ENCODE assay signal across 16 cellular contexts in the genomic region with DNA sequence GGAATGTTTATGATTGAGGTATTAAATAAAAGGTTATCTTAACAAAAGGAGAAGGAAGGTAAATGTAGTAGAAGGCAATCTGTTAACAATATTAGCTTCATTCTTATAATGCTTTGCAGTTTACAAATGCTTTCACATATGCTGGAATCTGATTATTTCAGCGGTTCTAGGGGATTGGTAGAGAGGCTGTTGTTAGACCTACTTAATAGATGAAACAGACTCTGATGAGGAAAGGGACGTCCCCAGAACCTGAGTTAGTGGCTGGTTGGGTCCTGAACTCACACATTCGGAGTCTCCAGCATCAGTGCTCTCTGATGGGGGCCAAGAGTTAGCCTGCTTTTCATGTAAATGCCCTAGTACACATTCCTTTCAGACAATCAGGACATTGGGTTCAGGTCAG.
DNase-seq lines count a peak whose midpoint lies in the region; ATAC-seq, FAIRE-seq and TF ChIP-seq lines count a peak whose summit lies in the region.
"Had no signal": no experiment of that assay in that cellular context is flagged by ENCODE, and none has a peak within 500 bp of the region (broad histone marks: within the 10 kb centered on the region; RNA-seq: fewer than 3 reads in every experiment).

No MANE protein-coding gene starts in this region.

- no peak overlapping the region for H3K4me3 Mint-ChIP-seq in activated B cell treated with CpG ODN at 0.5 μM for 24 hours
- H3K4me3 Mint-ChIP-seq in activated CD8-positive, alpha-beta memory T cell treated with anti-CD3 and anti-CD28 coated beads, Interleukin-2, amount 10 ng/mL, durations not matched to agents 7 days and 5 days = no peak overlapping the region
- H3K4me3 Mint-ChIP-seq: CD4-positive, CD25-positive, alpha-beta regulatory T cell had no signal

- TF ChIP-seq CTCF in activated B cell treated with CpG ODN at 0.5 μM for 24 hours (IDR thresholded peaks at IDR 0.05) = no peak

- peaks cover 29% of the 10 kb centered on the region for H3K4me1 Mint-ChIP-seq in activated B cell treated with CpG ODN at 0.5 μM for 24 hours
- peaks cover 4% of the 10 kb centered on the region for H3K4me1 Mint-ChIP-seq in activated CD8-positive, alpha-beta memory T cell treated with anti-CD3 and anti-CD28 coated beads, Interleukin-2, amount 10 ng/mL, durations not matched to agents 7 days and 5 days

- POLR2A ChIA-PET in activated B cell treated with CpG ODN at 0.5 μM for 24 hours (lab: Charles Lee) = interaction anchor here (1.6 to 2.5 kb wide), 2 partner anchors 196 to 198 kb away, joined by 6 to 17 read pairs; no protein-coding TSS in a partner anchor

- FAIRE-seq in GM19239 (lab: Jason Lieb, UNC) = peak; percentile 73
- FAIRE-seq: G401.6, GM12892, H54 had no signal

- peak overlapping the region; percentile 20 for H3K27ac Mint-ChIP-seq in activated B cell treated with CpG ODN at 0.5 μM for 24 hours
- no peak overlapping the region for H3K27ac Mint-ChIP-seq in activated CD8-positive, alpha-beta memory T cell treated with anti-CD3 and anti-CD28 coated beads, Interleukin-2, amount 10 ng/mL, durations not matched to agents 7 days and 5 days

- no peaks in the 10 kb centered on the region for H3K27me3 Mint-ChIP-seq in activated B cell treated with CpG ODN at 0.5 μM for 24 hours
- no peaks in the 10 kb centered on the region for H3K27me3 Mint-ChIP-seq in activated CD8-positive, alpha-beta memory T cell treated with anti-CD3 and anti-CD28 coated beads, Interleukin-2, amount 10 ng/mL, durations not matched to agents 7 days and 5 days
- H3K27me3 Mint-ChIP-seq: CD4-positive, CD25-positive, alpha-beta regulatory T cell had no signal

- DNase-seq in GM19239 (ENCODE audit: insufficient read length, low spot score) (no peak), activated B cell treated with CpG ODN at 0.5 μM for 24 hours (no peak), iris pigment epithelial cell (ENCODE audit: low read depth) (peak; percentile 10), amniotic stem cell (lab: John Stamatoyannopoulos, UW) (no peak)
- DNase-seq in activated CD8-positive, alpha-beta memory T cell treated with anti-CD3 and anti-CD28 coated beads, Interleukin-2, amount 10 ng/mL, durations not matched to agents 7 days and 5 days = no peak
- DNase-seq: ACHN; Calu3; CD4-positive, CD25-positive, alpha-beta regulatory T cell; DMS79; EL; GM23248 had no signal

- ATAC-seq in activated B cell treated with CpG ODN at 0.5 μM for 24 hours (ENCODE audit: low read depth) (no peak), GM18867 (IDR thresholded peaks at IDR 0.05; ENCODE audit: unreplicated experiment) (no peak), GM18868 (IDR thresholded peaks at IDR 0.05; ENCODE audit: unreplicated experiment) (no peak)
- no peak for ATAC-seq in activated CD8-positive, alpha-beta memory T cell treated with anti-CD3 and anti-CD28 coated beads, Interleukin-2, amount 10 ng/mL, durations not matched to agents 7 days and 5 days

- CTCF ChIA-PET in activated B cell treated with CpG ODN at 0.5 μM for 24 hours (lab: Charles Lee) = no interaction called here
- CTCF ChIA-PET in activated CD8-positive, alpha-beta memory T cell treated with anti-CD3 and anti-CD28 coated beads, Interleukin-2, amount 10 ng/mL, durations not matched to agents 7 days and 5 days (lab: Charles Lee) = interaction anchor here (0.9 kb wide), 1 partner anchor 16 kb away, joined by 3 read pairs; no protein-coding TSS in a partner anchor

- H3K9me3 Mint-ChIP-seq in activated B cell treated with CpG ODN at 0.5 μM for 24 hours = no peaks in the 10 kb centered on the region
- no peaks in the 10 kb centered on the region for H3K9me3 Mint-ChIP-seq in activated CD8-positive, alpha-beta memory T cell treated with anti-CD3 and anti-CD28 coated beads, Interleukin-2, amount 10 ng/mL, durations not matched to agents 7 days and 5 days (ENCODE audit: low read depth)

- intact Hi-C loops in activated B cell treated with CpG ODN at 0.5 μM for 24 hours (cut with micrococcal nuclease) = no loop called here

- H3K36me3 Mint-ChIP-seq in activated B cell treated with CpG ODN at 0.5 μM for 24 hours (ENCODE audit: low read depth) = peaks cover 6% of the 10 kb centered on the region
- peaks cover 5% of the 10 kb centered on the region for H3K36me3 Mint-ChIP-seq in activated CD8-positive, alpha-beta memory T cell treated with anti-CD3 and anti-CD28 coated beads, Interleukin-2, amount 10 ng/mL, durations not matched to agents 7 days and 5 days
